In genomic region chr17:1402268-1402598, GRCh38 we compare ENCODE assay signal across 16 cellular contexts. TPM values are rescaled to one million over a fixed set of nuclear protein-coding genes. Genes with fewer than 3 reads are reported as not detected.
DNase-seq lines count a peak whose midpoint lies in the region; ATAC-seq and TF ChIP-seq lines count a peak whose summit lies in the region.
"Had no signal": no experiment of that assay in that cellular context is flagged by ENCODE, and none has a peak within 500 bp of the region (broad histone marks: within the 10 kb centered on the region; RNA-seq: fewer than 3 reads in every experiment).

No MANE protein-coding gene starts in this region.

- H3K27me3 ChIP-seq in IMR-90 (ENCODE audit: control insufficient read depth, insufficient read depth, low read length), result no peaks in the 10 kb centered on the region
- H3K27me3 ChIP-seq in endodermal cell (ENCODE audit: control insufficient read depth, insufficient read depth, low read length, poor library complexity, severe bottlenecking), result no peaks in the 10 kb centered on the region
- no peaks in the 10 kb centered on the region for H3K27me3 ChIP-seq in neural progenitor cell

- no peak overlapping the region for H2AK9ac ChIP-seq in IMR-90 (replicated peaks; ENCODE audit: low read depth, low read length, poor library complexity)

- no peak overlapping the region for H2BK5ac ChIP-seq in IMR-90 (ENCODE audit: low read depth, low read length, poor library complexity, severe bottlenecking)

- peaks cover 0 to 14% of the 10 kb centered on the region in 2 experiments; a peak in 1 of 4 replicates for H3K79me1 ChIP-seq in IMR-90 (ENCODE audit: low read depth in 1 of 2, low read length in 2 of 2)

- H3K4ac ChIP-seq in IMR-90 (ENCODE audit: low read depth, low read length), result no peak overlapping the region

- H4K91ac ChIP-seq in IMR-90 (ENCODE audit: insufficient read depth, low read depth, low read length), result no peak overlapping the region

- H3K27me3 Mint-ChIP-seq in endodermal cell (ENCODE audit: insufficient read depth), result peaks cover 2% of the 10 kb centered on the region
- peaks cover 9% of the 10 kb centered on the region for H3K27me3 Mint-ChIP-seq in neural progenitor cell (ENCODE audit: insufficient read depth, low read depth)
- H3K27me3 Mint-ChIP-seq in type B pancreatic cell, result peaks cover 4% of the 10 kb centered on the region

- H3K9me3 ChIP-seq in IMR-90 (ENCODE audit: control insufficient read depth, insufficient read depth, low read length) (no peaks in the 10 kb centered on the region), endodermal cell (ENCODE audit: control insufficient read depth, low read length) (no peaks in the 10 kb centered on the region), neural progenitor cell (ENCODE audit: low read depth) (no peaks in the 10 kb centered on the region)

- H2AFZ ChIP-seq in IMR-90 (replicated peaks; ENCODE audit: low read length, poor library complexity) (no peak overlapping the region), neural progenitor cell (replicated peaks) (no peak overlapping the region)
- H2AFZ ChIP-seq: GM23338 had no signal

- peaks cover 10% of the 10 kb centered on the region for H3K4me1 Mint-ChIP-seq in endodermal cell
- peaks cover 26% of the 10 kb centered on the region for H3K4me1 Mint-ChIP-seq in neural progenitor cell
- H3K4me1 Mint-ChIP-seq in type B pancreatic cell (ENCODE audit: unreplicated experiment), result peaks cover 12% of the 10 kb centered on the region

- dilution Hi-C loops in IMR-90 (cut with HindIII; ENCODE audit: low sequenced_read_pairs, unreplicated experiment), result no loop called here

- no peak overlapping the region for H3K14ac ChIP-seq in IMR-90 (replicated peaks; ENCODE audit: low read depth, low read length)

- no peak overlapping the region for H2AK5ac ChIP-seq in IMR-90 (ENCODE audit: low read depth, low read length)

- TF ChIP-seq CTCF in IMR-90 (conservative IDR thresholded peaks at IDR 0.05; ENCODE audit: low read depth, low read length) (no peak), endodermal cell (conservative IDR thresholded peaks at IDR 0.05) (no peak), neural progenitor cell (IDR thresholded peaks at IDR 0.05) (no peak), type B pancreatic cell (conservative IDR thresholded peaks at IDR 0.05) (no peak)

- H2BK20ac ChIP-seq in IMR-90 (ENCODE audit: low read depth, low read length), result no peak overlapping the region

- ATAC-seq in IMR-90 (ENCODE audit: low read depth), result no peak
- no peak for ATAC-seq in HG02759 (IDR thresholded peaks at IDR 0.05; ENCODE audit: unreplicated experiment)
- ATAC-seq: GM23338 had no signal

- DNase-seq in IMR-90 (no peak), endodermal cell (no peak), neural progenitor cell (ENCODE audit: low spot score) (no peak), type B pancreatic cell (ENCODE audit: extremely low spot score, unreplicated experiment) (no peak), ureter (ENCODE audit: low spot score) (no peak)
- DNase-seq in activated CD4-positive, CD25-positive, alpha-beta regulatory T cell treated with anti-CD3 and anti-CD28 coated beads, Interleukin-2, amount 50 U/mL, for 72 hours, result no peak
- DNase-seq: ACHN; CD4-positive, alpha-beta memory T cell; DMS153; DMS79; GDM1; HCEC 1CT; HFFc6 had no signal

- H3F3A ChIP-seq in neural progenitor cell (ENCODE audit: low read depth), result peaks cover 19% of the 10 kb centered on the region

- H4K20me1 ChIP-seq in IMR-90 (ENCODE audit: insufficient read depth, low read length) (peaks cover 28% of the 10 kb centered on the region), neural progenitor cell (ENCODE audit: low read depth) (peaks cover 19% of the 10 kb centered on the region)

- H3K4me1 ChIP-seq in IMR-90 (ENCODE audit: control insufficient read depth, insufficient read depth, low read length) (no peaks in the 10 kb centered on the region; the same call in 1 of the 2 replicates), endodermal cell (ENCODE audit: control insufficient read depth, insufficient read depth, low read length) (no peaks in the 10 kb centered on the region), neural progenitor cell (peaks cover 8% of the 10 kb centered on the region)

- H3K9me3 Mint-ChIP-seq in endodermal cell, result peaks cover 7% of the 10 kb centered on the region
- peaks cover 2% of the 10 kb centered on the region for H3K9me3 Mint-ChIP-seq in neural progenitor cell
- no peaks in the 10 kb centered on the region for H3K9me3 Mint-ChIP-seq in type B pancreatic cell
- H3K9me3 Mint-ChIP-seq: CD4-positive, alpha-beta memory T cell; HFFc6 had no signal

- intact Hi-C loops in IMR-90 (cut with micrococcal nuclease), result no loop called here

- H3K36me3 Mint-ChIP-seq in endodermal cell (ENCODE audit: low read depth), result peaks cover 13% of the 10 kb centered on the region
- peaks cover 16% of the 10 kb centered on the region for H3K36me3 Mint-ChIP-seq in neural progenitor cell
- H3K36me3 Mint-ChIP-seq in type B pancreatic cell, result peaks cover 17% of the 10 kb centered on the region

- H3K36me3 ChIP-seq in IMR-90 (ENCODE audit: control insufficient read depth, insufficient read depth, low read length) (no peaks in the 10 kb centered on the region; the same call in 1 of the 2 replicates), endodermal cell (ENCODE audit: control insufficient read depth, insufficient read depth, low read length) (peaks cover 2% of the 10 kb centered on the region), neural progenitor cell (no peaks in the 10 kb centered on the region)

- TF ChIP-seq RAD21 in IMR-90 (IDR thresholded peaks at IDR 0.05; ENCODE audit: low read length), result no peak

- CTCF ChIA-PET in IMR-90 (lab: Yijun Ruan, JAX), result interaction anchor here (1.0 kb wide), 1 partner anchor 37 kb away, joined by 4 read pairs; no protein-coding TSS in a partner anchor

- H3K9ac ChIP-seq in IMR-90 (ENCODE audit: low read depth, low read length), result no peak overlapping the region
- no peak overlapping the region for H3K9ac ChIP-seq in endodermal cell (ENCODE audit: extremely low read depth, low read length, poor library complexity, severe bottlenecking)
- no peak overlapping the region for H3K9ac ChIP-seq in neural progenitor cell

- H3K4me2 ChIP-seq in IMR-90 (ENCODE audit: low read depth, low read length) (no peak overlapping the region), neural progenitor cell (no peak overlapping the region)
- H3K4me2 ChIP-seq: GM23338 had no signal

- H3K27ac ChIP-seq in IMR-90 (ENCODE audit: insufficient read depth, low read length) (no peak overlapping the region), endodermal cell (ENCODE audit: low read depth, low read length) (no peak overlapping the region), neural progenitor cell (no peak overlapping the region)
- H3K27ac ChIP-seq: C4-2B had no signal

- no peaks in the 10 kb centered on the region for H3K9me1 ChIP-seq in IMR-90 (ENCODE audit: insufficient read depth, low read length)

- peaks cover 40% of the 10 kb centered on the region for H3K79me2 ChIP-seq in neural progenitor cell (ENCODE audit: low read depth)

- H3K56ac ChIP-seq in IMR-90 (ENCODE audit: extremely low read depth, insufficient read depth, low read length), result no peak overlapping the region

- no peak overlapping the region for H3K18ac ChIP-seq in IMR-90 (ENCODE audit: low read depth, low read length)

- H4K8ac ChIP-seq in IMR-90 (ENCODE audit: low read depth in 2 of 2, low read length in 2 of 2), result no peak overlapping the region

- no CpG with 5 or more reads among the region's 4 CpGs for WGBS in IMR-90 (ENCODE audit: extremely low coverage in 2 of 2, insufficient read length in 1 of 2), 2 experiments
- 88 to 100% methylated on average over 2 to 3 of the region's 4 CpGs for WGBS in endodermal cell (ENCODE audit: insufficient coverage in 1 of 2, insufficient read length in 1 of 2), 2 experiments

- no peak overlapping the region for H4K5ac ChIP-seq in IMR-90 (ENCODE audit: low read depth, low read length)

- TF ChIP-seq POLR2A in IMR-90 (IDR thresholded peaks at IDR 0.05; ENCODE audit: low read depth, low read length), result no peak

- BruUV-seq in IMR-90 (replicated peaks; lab: Mats Ljungman, UMichigan), result no TSS peak

- H3K27ac Mint-ChIP-seq in endodermal cell (peak overlapping the region; percentile 12), neural progenitor cell (peak overlapping the region; percentile 68), type B pancreatic cell (peak overlapping the region; percentile 61)
- H3K27ac Mint-ChIP-seq: GM23338, HFFc6 had no signal

- H3K23ac ChIP-seq in IMR-90 (ENCODE audit: low read depth, low read length), result no peak overlapping the region

- POLR2A ChIA-PET in IMR-90 (lab: Charles Lee; ENCODE audit: unreplicated experiment), result no interaction called here

- no peak overlapping the region for H2BK15ac ChIP-seq in IMR-90 (ENCODE audit: low read depth, low read length)

- H2BK120ac ChIP-seq in IMR-90 (ENCODE audit: low read depth, low read length), result no peak overlapping the region

- in situ Hi-C loops in IMR-90 (cut with MboI; ENCODE audit: low sequenced_read_pairs), result no loop called here

- H3K4me3 Mint-ChIP-seq in endodermal cell (no peak overlapping the region), neural progenitor cell (peak overlapping the region; percentile 3), type B pancreatic cell (peak overlapping the region; percentile 41)
- H3K4me3 Mint-ChIP-seq: GM23338, HFFc6 had no signal

- H3K4me3 ChIP-seq in IMR-90 (ENCODE audit: insufficient read depth, low read depth, low read length), result no peak overlapping the region
- H3K4me3 ChIP-seq in endodermal cell (ENCODE audit: low read length), result no peak overlapping the region
- H3K4me3 ChIP-seq in neural progenitor cell, result no peak overlapping the region
- H3K4me3 ChIP-seq: GM23338 had no signal

TF ChIP-seq in IMR-90, 13 proteins besides CTCF, POLR2A, EP300 and RAD21 (continues in another document):
- no peak for TF ChIP-seq RCOR1 (IDR thresholded peaks at IDR 0.05; ENCODE audit: insufficient replicate concordance, low read length)

RNA-seq across cellular contexts. Expression of gene YWHAE, which starts 2.2 kb away (rescaled TPM):
- total RNA-seq in IMR-90 (2012; rRNA removed) (358 and 964 TPM in 2 replicates), endodermal cell (1,000 to 10,000 TPM; 1,225 to 1,349 TPM), neural progenitor cell (ENCODE audit: low replicate concordance) (1,602 and 2,181 TPM in 2 replicates), type B pancreatic cell (ENCODE audit: low replicate concordance) (674 and 773 TPM in 2 replicates), ureter (492 TPM)
- polyA plus RNA-seq in IMR-90 (2012; rRNA removed), result 774 and 817 TPM in 2 replicates
- 140 and 369 TPM in 2 replicates for polyA plus RNA-seq in IMR-90 (2012; cell fraction: cytosol; rRNA removed)
- 42.1 and 246 TPM in 2 replicates for polyA plus RNA-seq in IMR-90 (2012; cell fraction: nucleus; rRNA removed; ENCODE audit: low replicate concordance)
- polyA plus RNA-seq in endodermal cell (2013, experiment 1 of 2), result 1,001 TPM
- polyA plus RNA-seq in endodermal cell (2013, experiment 2 of 2), result 1,057 TPM

RNA-seq across cellular contexts. Expression of gene CRK, which starts 53.8 kb away (rescaled TPM):
- total RNA-seq in IMR-90 (2012; rRNA removed), result 100 and 123 TPM in 2 replicates
- 48.5 and 57.6 TPM in 2 replicates for polyA plus RNA-seq in IMR-90 (2012; rRNA removed)
- polyA plus RNA-seq in IMR-90 (2012; cell fraction: cytosol; rRNA removed), result 21.4 and 31.0 TPM in 2 replicates
- 8.5 and 27.3 TPM in 2 replicates for polyA plus RNA-seq in IMR-90 (2012; cell fraction: nucleus; rRNA removed; ENCODE audit: low replicate concordance)
- 10 to 100 TPM; 50.5 to 52.3 TPM for total RNA-seq in endodermal cell
- polyA plus RNA-seq in endodermal cell (2013, experiment 1 of 2), result 44.9 TPM
- polyA plus RNA-seq in endodermal cell (2013, experiment 2 of 2), result 43.6 TPM
- 52.2 and 59.6 TPM in 2 replicates for total RNA-seq in neural progenitor cell (ENCODE audit: low replicate concordance)
- total RNA-seq in type B pancreatic cell (ENCODE audit: low replicate concordance), result 49.5 and 53.6 TPM in 2 replicates
- total RNA-seq in ureter, result 49.6 TPM

Comparison
In these comparisons a context has a peak if more than half of its experiments do, and no peak if none do; other contexts are left out.
1. H3K27ac Mint-ChIP-seq: peak in every context shown above with its lines; median percentile 68 in neural progenitor cell; 61 in type B pancreatic cell; 12 in endodermal cell.